ENCODE assay signal across 3 cellular contexts in the genomic region with DNA sequence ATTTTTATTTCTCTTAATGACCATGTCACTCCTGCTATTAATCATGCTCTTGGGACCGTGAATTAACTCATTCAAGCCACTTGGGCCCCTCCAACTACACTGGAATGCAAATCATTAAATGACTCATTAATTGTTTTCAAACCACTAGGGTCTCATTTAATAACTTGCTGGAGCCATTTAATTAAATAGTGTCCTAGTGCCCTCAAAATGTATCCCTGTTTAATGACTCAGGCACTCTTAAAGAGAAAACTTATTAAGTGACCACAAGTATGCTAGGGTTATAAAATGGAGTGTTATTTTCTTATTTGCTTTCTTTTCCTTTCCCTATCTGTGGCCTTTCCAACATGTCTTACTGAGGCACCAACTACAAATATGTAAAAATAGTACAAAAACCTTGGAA.
A peak's percentile ranks its signal among the peaks of the same experiment; 100 is the strongest.
TF ChIP-seq lines count a peak whose summit lies in the region.

No MANE protein-coding gene starts in this region.

TF ChIP-seq in SK-N-SH treated with all-trans-retinoic acid at 6 μM for 48 hours, 23 proteins besides CTCF, POLR2A, EP300 and RAD21:
- TF ChIP-seq ZNF565 (CRISPR knock-in tag; conservative IDR thresholded peaks at IDR 0.05; ENCODE audit: low read depth): no peak
- no peak for TF ChIP-seq PATZ1 (CRISPR knock-in tag; IDR thresholded peaks at IDR 0.05; ENCODE audit: borderline replicate concordance)
- TF ChIP-seq BACH2 (CRISPR knock-in tag; IDR thresholded peaks at IDR 0.05; ENCODE audit: borderline replicate concordance): no peak
- TF ChIP-seq ARNTL (CRISPR knock-in tag; IDR thresholded peaks at IDR 0.05; ENCODE audit: borderline replicate concordance, low read depth): no peak
- TF ChIP-seq ZFP30 (CRISPR knock-in tag; IDR thresholded peaks at IDR 0.05): no peak
- peak; percentile 35; the same call in 1 of the 2 replicates for TF ChIP-seq ZC3H10 (CRISPR knock-in tag; IDR thresholded peaks at IDR 0.05)
- no peak for TF ChIP-seq POU6F1 (CRISPR knock-in tag; IDR thresholded peaks at IDR 0.05; ENCODE audit: borderline replicate concordance, low read depth)
TF ChIP-seq in SK-N-SH treated with all-trans-retinoic acid at 6 μM for 48 hours: peak in this region for 1.

TF ChIP-seq in SK-N-SH, 30 proteins besides CTCF, POLR2A, EP300 and RAD21:
- TF ChIP-seq NFIC (IDR thresholded peaks at IDR 0.05; ENCODE audit: borderline replicate concordance): no peak
- TF ChIP-seq MXI1 (IDR thresholded peaks at IDR 0.05; ENCODE audit: low read depth, low read length): no peak
- TF ChIP-seq YY1 (IDR thresholded peaks at IDR 0.05; ENCODE audit: low read depth): no peak
- TF ChIP-seq GATA2 (CRISPR knock-in tag; IDR thresholded peaks at IDR 0.05): no peak
- TF ChIP-seq, protein P1, sequence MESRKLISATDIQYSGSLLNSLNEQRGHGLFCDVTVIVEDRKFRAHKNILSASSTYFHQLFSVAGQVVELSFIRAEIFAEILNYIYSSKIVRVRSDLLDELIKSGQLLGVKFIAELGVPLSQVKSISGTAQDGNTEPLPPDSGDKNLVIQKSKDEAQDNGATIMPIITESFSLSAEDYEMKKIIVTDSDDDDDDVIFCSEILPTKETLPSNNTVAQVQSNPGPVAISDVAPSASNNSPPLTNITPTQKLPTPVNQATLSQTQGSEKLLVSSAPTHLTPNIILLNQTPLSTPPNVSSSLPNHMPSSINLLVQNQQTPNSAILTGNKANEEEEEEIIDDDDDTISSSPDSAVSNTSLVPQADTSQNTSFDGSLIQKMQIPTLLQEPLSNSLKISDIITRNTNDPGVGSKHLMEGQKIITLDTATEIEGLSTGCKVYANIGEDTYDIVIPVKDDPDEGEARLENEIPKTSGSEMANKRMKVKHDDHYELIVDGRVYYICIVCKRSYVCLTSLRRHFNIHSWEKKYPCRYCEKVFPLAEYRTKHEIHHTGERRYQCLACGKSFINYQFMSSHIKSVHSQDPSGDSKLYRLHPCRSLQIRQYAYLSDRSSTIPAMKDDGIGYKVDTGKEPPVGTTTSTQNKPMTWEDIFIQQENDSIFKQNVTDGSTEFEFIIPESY (IDR thresholded peaks at IDR 0.05; ENCODE audit: borderline replicate concordance, low read depth): no peak
- TF ChIP-seq CHD2 (IDR thresholded peaks at IDR 0.05; ENCODE audit: low read length, partially characterized antibody): no peak
- TF ChIP-seq, protein P2, sequence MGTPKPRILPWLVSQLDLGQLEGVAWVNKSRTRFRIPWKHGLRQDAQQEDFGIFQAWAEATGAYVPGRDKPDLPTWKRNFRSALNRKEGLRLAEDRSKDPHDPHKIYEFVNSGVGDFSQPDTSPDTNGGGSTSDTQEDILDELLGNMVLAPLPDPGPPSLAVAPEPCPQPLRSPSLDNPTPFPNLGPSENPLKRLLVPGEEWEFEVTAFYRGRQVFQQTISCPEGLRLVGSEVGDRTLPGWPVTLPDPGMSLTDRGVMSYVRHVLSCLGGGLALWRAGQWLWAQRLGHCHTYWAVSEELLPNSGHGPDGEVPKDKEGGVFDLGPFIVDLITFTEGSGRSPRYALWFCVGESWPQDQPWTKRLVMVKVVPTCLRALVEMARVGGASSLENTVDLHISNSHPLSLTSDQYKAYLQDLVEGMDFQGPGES (IDR thresholded peaks at IDR 0.05; ENCODE audit: low read depth, low read length): no peak
- TF ChIP-seq, protein P3, sequence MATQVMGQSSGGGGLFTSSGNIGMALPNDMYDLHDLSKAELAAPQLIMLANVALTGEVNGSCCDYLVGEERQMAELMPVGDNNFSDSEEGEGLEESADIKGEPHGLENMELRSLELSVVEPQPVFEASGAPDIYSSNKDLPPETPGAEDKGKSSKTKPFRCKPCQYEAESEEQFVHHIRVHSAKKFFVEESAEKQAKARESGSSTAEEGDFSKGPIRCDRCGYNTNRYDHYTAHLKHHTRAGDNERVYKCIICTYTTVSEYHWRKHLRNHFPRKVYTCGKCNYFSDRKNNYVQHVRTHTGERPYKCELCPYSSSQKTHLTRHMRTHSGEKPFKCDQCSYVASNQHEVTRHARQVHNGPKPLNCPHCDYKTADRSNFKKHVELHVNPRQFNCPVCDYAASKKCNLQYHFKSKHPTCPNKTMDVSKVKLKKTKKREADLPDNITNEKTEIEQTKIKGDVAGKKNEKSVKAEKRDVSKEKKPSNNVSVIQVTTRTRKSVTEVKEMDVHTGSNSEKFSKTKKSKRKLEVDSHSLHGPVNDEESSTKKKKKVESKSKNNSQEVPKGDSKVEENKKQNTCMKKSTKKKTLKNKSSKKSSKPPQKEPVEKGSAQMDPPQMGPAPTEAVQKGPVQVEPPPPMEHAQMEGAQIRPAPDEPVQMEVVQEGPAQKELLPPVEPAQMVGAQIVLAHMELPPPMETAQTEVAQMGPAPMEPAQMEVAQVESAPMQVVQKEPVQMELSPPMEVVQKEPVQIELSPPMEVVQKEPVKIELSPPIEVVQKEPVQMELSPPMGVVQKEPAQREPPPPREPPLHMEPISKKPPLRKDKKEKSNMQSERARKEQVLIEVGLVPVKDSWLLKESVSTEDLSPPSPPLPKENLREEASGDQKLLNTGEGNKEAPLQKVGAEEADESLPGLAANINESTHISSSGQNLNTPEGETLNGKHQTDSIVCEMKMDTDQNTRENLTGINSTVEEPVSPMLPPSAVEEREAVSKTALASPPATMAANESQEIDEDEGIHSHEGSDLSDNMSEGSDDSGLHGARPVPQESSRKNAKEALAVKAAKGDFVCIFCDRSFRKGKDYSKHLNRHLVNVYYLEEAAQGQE (IDR thresholded peaks at IDR 0.05; ENCODE audit: low read depth, low read length): no peak
- no peak for TF ChIP-seq POLR2AphosphoS5 (IDR thresholded peaks at IDR 0.05; ENCODE audit: low read depth, low read length)
- TF ChIP-seq RFX5 (IDR thresholded peaks at IDR 0.05; ENCODE audit: low read length): no peak
- TF ChIP-seq PBX3 (IDR thresholded peaks at IDR 0.05): no peak
- no peak for TF ChIP-seq SMC3 (IDR thresholded peaks at IDR 0.05; ENCODE audit: low read depth, low read length)
- TF ChIP-seq, protein P4, sequence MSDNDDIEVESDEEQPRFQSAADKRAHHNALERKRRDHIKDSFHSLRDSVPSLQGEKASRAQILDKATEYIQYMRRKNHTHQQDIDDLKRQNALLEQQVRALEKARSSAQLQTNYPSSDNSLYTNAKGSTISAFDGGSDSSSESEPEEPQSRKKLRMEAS (IDR thresholded peaks at IDR 0.05; ENCODE audit: low read depth): no peak
TF ChIP-seq in SK-N-SH: peak in this region for 0.

TF ChIP-seq in GM12878, 131 proteins besides CTCF, POLR2A, EP300 and RAD21:
- TF ChIP-seq MTA2 (IDR thresholded peaks at IDR 0.05; ENCODE audit: low read depth) (peak; percentile 69), BCL11A (IDR thresholded peaks at IDR 0.05; ENCODE audit: low read depth, low read length) (0 out of 2 replicates have a peak, but pooled peaks have one; percentile 12)
- TF ChIP-seq, protein P1 (IDR thresholded peaks at IDR 0.05): no peak
